ENCODE assay signal across 15 cellular contexts in the genomic region with DNA sequence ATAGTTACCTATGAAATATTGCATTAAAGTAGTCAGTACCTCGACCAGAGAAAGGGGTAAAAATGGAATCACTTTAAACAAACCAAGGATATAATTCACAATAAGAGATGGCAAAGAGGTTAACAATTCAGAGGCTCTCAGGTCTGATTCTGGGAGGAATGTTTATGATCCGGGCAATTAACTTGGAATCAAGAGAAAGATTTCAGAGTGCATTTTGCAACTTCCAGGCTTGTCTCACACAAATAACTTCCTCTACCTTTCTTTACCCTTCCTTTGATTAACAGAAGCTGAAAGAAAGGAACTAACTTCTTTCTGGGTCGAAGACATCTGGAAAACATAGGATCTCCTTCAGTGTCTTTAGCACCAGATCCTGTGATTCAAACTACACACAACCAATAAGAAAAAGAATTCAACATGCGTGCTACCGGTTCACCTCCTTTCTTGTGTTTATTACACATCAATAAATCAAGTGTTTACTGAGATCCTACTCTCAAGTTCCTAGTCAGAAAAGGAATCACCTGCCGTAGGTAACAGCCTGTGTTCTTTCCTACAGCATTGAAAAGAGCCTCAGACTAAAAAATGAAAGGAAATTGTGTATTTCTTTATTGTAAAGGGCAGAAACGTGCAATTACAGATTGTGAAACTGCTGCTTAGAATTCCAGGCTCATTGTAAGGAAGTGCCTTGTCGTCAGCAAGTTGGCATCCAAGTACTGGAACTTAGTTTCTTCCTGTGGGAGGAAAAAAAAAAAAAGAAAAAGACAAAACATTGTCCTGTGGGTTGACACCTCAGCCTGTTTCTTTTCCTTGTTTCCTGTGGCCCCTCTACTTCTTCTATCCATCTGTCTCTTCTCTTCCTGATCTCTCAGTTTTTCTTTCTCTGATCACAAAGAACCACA. TPM values are rescaled to one million over a fixed set of nuclear protein-coding genes. Genes with fewer than 3 reads are reported as not detected.
DNase-seq lines count a peak whose midpoint lies in the region; ATAC-seq and TF ChIP-seq lines count a peak whose summit lies in the region.
"Had no signal": no experiment of that assay in that cellular context is flagged by ENCODE, and none has a peak within 500 bp of the region (broad histone marks: within the 10 kb centered on the region; RNA-seq: fewer than 3 reads in every experiment).

No MANE protein-coding gene starts in this region.

- peak; percentile 22 for DNase-seq in left cardiac atrium
- DNase-seq in left ventricle myocardium superior: no peak
- peak; percentile 70 to 79 for DNase-seq in cardiac fibroblast (ENCODE audit: low read depth in 2 of 2)
- peak; percentile 46 for DNase-seq in left kidney (ENCODE audit: low read depth, low spot score)
- DNase-seq in iPS-NIHi7 (ENCODE audit: extremely low spot score): no peak
- DNase-seq in brain microvascular endothelial cell: no peak
- DNase-seq: activated CD8-positive, alpha-beta T cell treated with anti-CD3 and anti-CD28 coated beads for 36 hours; AML-193; endodermal cell; NCI-H1092; NCI-H748 treated with DMSO at 0.1 percent for 48 hours had no signal

- ATAC-seq in left cardiac atrium: no peak
- no peak for ATAC-seq in left ventricle myocardium superior
- no peak for ATAC-seq in GM21390 (IDR thresholded peaks at IDR 0.05; ENCODE audit: unreplicated experiment)
- no peak for ATAC-seq in HG02678 (IDR thresholded peaks at IDR 0.05; ENCODE audit: unreplicated experiment)
- ATAC-seq: activated CD8-positive, alpha-beta T cell treated with anti-CD3 and anti-CD28 coated beads for 36 hours; activated naive CD4-positive, alpha-beta T cell treated with anti-CD3 and anti-CD28 coated beads, Interleukin-2, amount 50 U/mL, for 72 hours had no signal

- no peak overlapping the region for H3K27ac ChIP-seq in brain microvascular endothelial cell

- H3K27me3 ChIP-seq in brain microvascular endothelial cell (replicated peaks): no peaks in the 10 kb centered on the region

- no peaks in the 10 kb centered on the region for H3K36me3 ChIP-seq in brain microvascular endothelial cell (replicated peaks)

- H3K4me3 ChIP-seq in cardiac fibroblast (replicated peaks in 1 of 2; ENCODE audit: low read depth in 2 of 2, low read length in 2 of 2) (no peak overlapping the region), brain microvascular endothelial cell (ENCODE audit: low read depth, low read length) (no peak overlapping the region)

- intact Hi-C loops in left cardiac atrium (cut with DNase I): no loop called here
- intact Hi-C loops in left ventricle myocardium superior (cut with micrococcal nuclease): loop anchor here (10.0 kb wide), 1 partner anchor 105 kb away; no protein-coding TSS in a partner anchor

- TF ChIP-seq CTCF in cardiac fibroblast (IDR thresholded peaks at IDR 0.05; ENCODE audit: low read depth, low read length) (no peak), brain microvascular endothelial cell (IDR thresholded peaks at IDR 0.05; ENCODE audit: low read depth, low read length, missing control alignments) (no peak)

- in situ Hi-C loops in brain microvascular endothelial cell (cut with HindIII; ENCODE audit: low pct_ligation_motif_present, low sequenced_read_pairs): no loop called here

RNA-seq across cellular contexts. Expression of gene CARD18, which starts 29.5 kb away (rescaled TPM):
- total RNA-seq in left cardiac atrium (not detected), left ventricle myocardium superior (0.72 TPM)
- total RNA-seq: activated CD8-positive, alpha-beta T cell treated with anti-CD3 and anti-CD28 coated beads for 36 hours; activated naive CD4-positive, alpha-beta T cell treated with anti-CD3 and anti-CD28 coated beads, Interleukin-2, amount 50 U/mL, for 72 hours; endodermal cell; posterior vena cava had no signal

Comparison
In these comparisons a context has a peak if more than half of its experiments do, and no peak if none do; other contexts are left out.
1. DNase-seq: peak in left cardiac atrium (single experiment), cardiac fibroblast (2 of 2) and left kidney (single experiment); none in left ventricle myocardium superior (single experiment), iPS-NIHi7 (single experiment) and brain microvascular endothelial cell (single experiment).